9 cellular contexts compared by ENCODE assay signal in the genomic region with DNA sequence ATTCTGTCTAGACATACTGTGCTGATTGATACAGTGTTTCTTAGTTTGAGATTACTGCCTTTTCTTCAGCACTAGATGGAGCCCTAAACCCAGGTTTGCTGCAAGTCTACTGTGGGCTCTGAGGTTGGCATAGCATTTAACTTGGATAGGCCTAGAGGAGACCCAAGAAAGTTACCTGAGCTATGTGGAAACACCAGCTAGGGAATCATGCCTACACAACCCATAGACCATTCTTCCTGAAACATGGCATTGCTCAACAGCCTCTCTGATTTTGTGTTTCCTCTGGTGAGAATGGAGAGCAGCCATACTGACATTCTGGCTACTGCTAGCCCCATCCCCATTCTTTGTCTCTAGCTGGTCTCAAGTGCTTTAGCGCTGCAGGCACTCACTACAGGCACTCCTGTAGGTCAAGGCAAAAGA.
DNase-seq lines count a peak whose midpoint lies in the region; ATAC-seq and TF ChIP-seq lines count a peak whose summit lies in the region.
"Had no signal": no experiment of that assay in that cellular context is flagged by ENCODE, and none has a peak within 500 bp of the region (broad histone marks: within the 10 kb centered on the region; RNA-seq: fewer than 3 reads in every experiment).

No MANE protein-coding gene starts in this region.

- no peaks in the 10 kb centered on the region for H3K4me1 ChIP-seq in SJCRH30
- H3K4me1 ChIP-seq: BLaER1 had no signal

- H3K9me3 ChIP-seq in SJCRH30 (replicated peaks): no peaks in the 10 kb centered on the region
- H3K9me3 ChIP-seq: BLaER1 had no signal

- no peak overlapping the region for H3K4me3 Mint-ChIP-seq in glutamatergic neuron (ENCODE audit: unreplicated experiment)
- no peak overlapping the region for H3K4me3 Mint-ChIP-seq in T-helper 2 cell treated with Interferon-gamma antibody and Interleukin-4, amounts not matched to agents 5 μg/mL and 100 μg/mL, for 36 hours

- no peaks in the 10 kb centered on the region for H3K4me1 Mint-ChIP-seq in glutamatergic neuron (ENCODE audit: low read depth, unreplicated experiment)
- H3K4me1 Mint-ChIP-seq in T-helper 2 cell treated with Interferon-gamma antibody and Interleukin-4, amounts not matched to agents 5 μg/mL and 100 μg/mL, for 36 hours (ENCODE audit: low read depth): no peaks in the 10 kb centered on the region

- no peaks in the 10 kb centered on the region for H3K36me3 ChIP-seq in SJCRH30
- H3K36me3 ChIP-seq: BLaER1 had no signal

- no peak overlapping the region for H3K27ac Mint-ChIP-seq in glutamatergic neuron (ENCODE audit: unreplicated experiment)
- no peak overlapping the region for H3K27ac Mint-ChIP-seq in T-helper 2 cell treated with Interferon-gamma antibody and Interleukin-4, amounts not matched to agents 5 μg/mL and 100 μg/mL, for 36 hours

- H3K36me3 Mint-ChIP-seq in glutamatergic neuron (ENCODE audit: unreplicated experiment): peaks cover 6% of the 10 kb centered on the region
- H3K36me3 Mint-ChIP-seq in T-helper 2 cell treated with Interferon-gamma antibody and Interleukin-4, amounts not matched to agents 5 μg/mL and 100 μg/mL, for 36 hours (ENCODE audit: low read depth): no peaks in the 10 kb centered on the region

- H3K27me3 ChIP-seq in SJCRH30: no peaks in the 10 kb centered on the region
- H3K27me3 ChIP-seq: BLaER1 had no signal

- H3K4me3 ChIP-seq in SJCRH30: no peak overlapping the region
- H3K4me3 ChIP-seq: BLaER1 had no signal

- DNase-seq in DMS153 treated with DMSO at 0.1 percent for 48 hours (lab: John Stamatoyannopoulos, UW; ENCODE audit: unreplicated experiment) (peak; percentile 21), DMS153 (lab: John Stamatoyannopoulos, UW) (no peak), HS-27A (ENCODE audit: low read depth) (peak; percentile 31), SJCRH30 (peak; percentile 22 to 63), glutamatergic neuron (no peak), NCI-H1930 (lab: John Stamatoyannopoulos, UW) (no peak)
- DNase-seq in T-helper 2 cell treated with Interferon-gamma antibody and Interleukin-4, amounts not matched to agents 5 μg/mL and 100 μg/mL, for 36 hours (ENCODE audit: low spot score): no peak

- peak; percentile 16 for TF ChIP-seq CTCF in glutamatergic neuron (IDR thresholded peaks at IDR 0.05; ENCODE audit: partially characterized antibody, unreplicated experiment)

- H3K9me3 Mint-ChIP-seq in glutamatergic neuron (ENCODE audit: unreplicated experiment): peaks cover 3% of the 10 kb centered on the region
- no peaks in the 10 kb centered on the region for H3K9me3 Mint-ChIP-seq in T-helper 2 cell treated with Interferon-gamma antibody and Interleukin-4, amounts not matched to agents 5 μg/mL and 100 μg/mL, for 36 hours

- H3K27ac ChIP-seq in SJCRH30: no peak overlapping the region
- H3K27ac ChIP-seq: BLaER1 had no signal

- peak; percentile 93 for ATAC-seq in GM21529 (IDR thresholded peaks at IDR 0.05; ENCODE audit: unreplicated experiment)

- no peaks in the 10 kb centered on the region for H3K27me3 Mint-ChIP-seq in glutamatergic neuron (ENCODE audit: unreplicated experiment)
- H3K27me3 Mint-ChIP-seq in T-helper 2 cell treated with Interferon-gamma antibody and Interleukin-4, amounts not matched to agents 5 μg/mL and 100 μg/mL, for 36 hours (ENCODE audit: low read depth): no peaks in the 10 kb centered on the region

Comparison
In these comparisons a context has a peak if more than half of its experiments do, and no peak if none do; other contexts are left out.
1. DNase-seq: peak in DMS153 treated with DMSO at 0.1 percent for 48 hours (single experiment), HS-27A (single experiment) and SJCRH30 (2 of 2); none in DMS153 (single experiment), glutamatergic neuron (single experiment), NCI-H1930 (0 of 2) and T-helper 2 cell treated with Interferon-gamma antibody and Interleukin-4, amounts not matched to agents 5 μg/mL and 100 μg/mL, for 36 hours (single experiment).